22 cellular contexts compared by ENCODE assay signal in the genomic region with DNA sequence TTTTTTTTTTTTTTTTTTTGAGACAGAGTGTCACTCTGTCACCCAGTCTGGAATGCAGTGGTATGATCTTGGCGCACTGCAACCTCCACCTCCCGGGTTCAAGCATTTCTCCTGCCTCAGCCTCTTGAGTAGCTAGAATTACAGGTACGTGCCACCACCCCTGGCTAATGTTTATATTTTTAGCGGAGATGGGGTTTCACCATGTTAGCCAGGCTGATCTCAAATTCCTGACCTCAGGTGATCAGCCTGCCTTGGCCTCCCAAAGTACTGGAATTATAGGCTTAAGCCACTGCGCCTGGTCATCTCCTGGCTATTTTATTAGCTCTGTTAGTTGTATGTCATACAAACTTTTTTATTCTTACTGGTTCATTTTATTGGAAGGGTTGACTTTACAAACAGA.
"Had no signal": no experiment of that assay in that cellular context is flagged by ENCODE, and none has a peak within 500 bp of the region (broad histone marks: within the 10 kb centered on the region; RNA-seq: fewer than 3 reads in every experiment).

No MANE protein-coding gene starts in this region.

- H3K9me3 ChIP-seq: colonic mucosa, esophagus muscularis mucosa, esophagus squamous epithelium, gastroesophageal sphincter, heart left ventricle had no signal

- ATAC-seq: effector memory CD8-positive, alpha-beta T cell; esophagus mucosa; foreskin keratinocyte; gastroesophageal sphincter; heart left ventricle had no signal

- H3K4me1 ChIP-seq: colonic mucosa, esophagus muscularis mucosa, esophagus squamous epithelium, foreskin keratinocyte, gastroesophageal sphincter, heart left ventricle had no signal

- H3K4me3 ChIP-seq: colonic mucosa, coronary artery, dorsolateral prefrontal cortex, esophagus muscularis mucosa, esophagus squamous epithelium, gastroesophageal sphincter, heart left ventricle had no signal

- DNase-seq: colonic mucosa; cortex of kidney; dermis blood vessel endothelial cell; dorsolateral prefrontal cortex; effector CD4-positive, alpha-beta T cell; effector CD8-positive, alpha-beta T cell; effector memory CD4-positive, alpha-beta T cell; effector memory CD8-positive, alpha-beta T cell; endodermal cell; erythroblast; esophagus squamous epithelium; foreskin fibroblast; foreskin keratinocyte; foreskin melanocyte; glutamatergic neuron; head of caudate nucleus; heart left ventricle had no signal

- H3K27me3 ChIP-seq: colonic mucosa, dorsolateral prefrontal cortex, esophagus muscularis mucosa, esophagus squamous epithelium, foreskin keratinocyte, gastroesophageal sphincter, heart left ventricle had no signal

- H3K36me3 ChIP-seq: colonic mucosa, esophagus muscularis mucosa had no signal

- H3K27ac ChIP-seq: colonic mucosa, coronary artery, dorsolateral prefrontal cortex, epithelial cell of prostate, esophagus muscularis mucosa, esophagus squamous epithelium, foreskin keratinocyte, gastroesophageal sphincter, heart left ventricle had no signal
